In genomic region chr17:60971515-60972369, GRCh38 we compare ENCODE assay signal across 9 cellular contexts.
DNase-seq lines count a peak whose midpoint lies in the region; TF ChIP-seq lines count a peak whose summit lies in the region.
"Had no signal": no experiment of that assay in that cellular context is flagged by ENCODE, and none has a peak within 500 bp of the region (broad histone marks: within the 10 kb centered on the region; RNA-seq: fewer than 3 reads in every experiment).

No MANE protein-coding gene starts in this region.

- no peaks in the 10 kb centered on the region for H3K27me3 Mint-ChIP-seq in activated CD4-positive, alpha-beta memory T cell treated with anti-CD3 and anti-CD28 coated beads for 36 hours

- H3K27ac Mint-ChIP-seq in activated CD4-positive, alpha-beta memory T cell treated with anti-CD3 and anti-CD28 coated beads for 36 hours: no peak overlapping the region

- H3K4me1 ChIP-seq in HAP-1: no peaks in the 10 kb centered on the region
- H3K4me1 ChIP-seq: SJSA1 had no signal

- no peak overlapping the region for H3K4me3 Mint-ChIP-seq in activated CD4-positive, alpha-beta memory T cell treated with anti-CD3 and anti-CD28 coated beads for 36 hours

- intact Hi-C loops in activated CD4-positive, alpha-beta memory T cell treated with anti-CD3 and anti-CD28 coated beads for 36 hours (cut with micrococcal nuclease): no loop called here
- intact Hi-C loops in posterior cingulate gyrus (cut with DNase I): no loop called here

- POLR2A ChIA-PET in activated CD4-positive, alpha-beta memory T cell treated with anti-CD3 and anti-CD28 coated beads for 36 hours (lab: Charles Lee): interaction anchor here (0.6 kb wide), 1 partner anchor 251 kb away, joined by 4 read pairs; no protein-coding TSS in a partner anchor

- H3K9me3 Mint-ChIP-seq in activated CD4-positive, alpha-beta memory T cell treated with anti-CD3 and anti-CD28 coated beads for 36 hours: peaks cover 13% of the 10 kb centered on the region

- peak; percentile 69 for TF ChIP-seq CTCF in fibroblast of villous mesenchyme (IDR thresholded peaks at IDR 0.05; ENCODE audit: insufficient read depth, low read depth, low read length)

- DNase-seq in COLO829 (ENCODE audit: low spot score): peak; percentile 74
- DNase-seq in HAP-1 (ENCODE audit: low spot score in 2 of 2): peak; percentile 44 to 67
- peak; percentile 46 for DNase-seq in NCI-H524 treated with DMSO at 0.1 percent for 48 hours (lab: John Stamatoyannopoulos, UW)
- peak; percentile 52 for DNase-seq in activated CD4-positive, alpha-beta memory T cell treated with anti-CD3 and anti-CD28 coated beads for 36 hours
- peak; percentile 80 for DNase-seq in fibroblast of villous mesenchyme (ENCODE audit: low read depth)
- DNase-seq in renal cortical epithelial cell (ENCODE audit: low read depth): peak; percentile 49
- DNase-seq in cerebellum (ENCODE audit: low spot score): no peak
- no peak for DNase-seq in posterior cingulate gyrus

- in situ Hi-C loops in HAP-1 (cut with MboI; ENCODE audit: low sequenced_read_pairs): loop anchor here (25.0 kb wide), 1 partner anchor 234 kb away; no protein-coding TSS in a partner anchor

- no peaks in the 10 kb centered on the region for H3K36me3 ChIP-seq in HAP-1 (replicated peaks)
- H3K36me3 ChIP-seq: SJSA1 had no signal

- no peaks in the 10 kb centered on the region; the same call in 1 of the 2 replicates for H3K9me3 ChIP-seq in HAP-1

- H3K4me3 ChIP-seq in HAP-1 (no peak overlapping the region), fibroblast of villous mesenchyme (ENCODE audit: low read depth, low read length) (no peak overlapping the region)
- H3K4me3 ChIP-seq: SJSA1 had no signal

- peaks cover 11% of the 10 kb centered on the region for H3K36me3 Mint-ChIP-seq in activated CD4-positive, alpha-beta memory T cell treated with anti-CD3 and anti-CD28 coated beads for 36 hours

- H3K4me1 Mint-ChIP-seq in activated CD4-positive, alpha-beta memory T cell treated with anti-CD3 and anti-CD28 coated beads for 36 hours (ENCODE audit: low read depth): no peaks in the 10 kb centered on the region

- no peaks in the 10 kb centered on the region for H3K27me3 ChIP-seq in HAP-1 (ENCODE audit: low read depth)
- H3K27me3 ChIP-seq: SJSA1 had no signal

- CTCF ChIA-PET in activated CD4-positive, alpha-beta memory T cell treated with anti-CD3 and anti-CD28 coated beads for 36 hours (lab: Charles Lee): interaction anchor here (0.5 to 2.5 kb wide), 16 partner anchors 11 to 478 kb away, joined by 3 to 13 read pairs (median 4); partner anchors contain the start of gene TBX2

Comparison
In these comparisons a context has a peak if more than half of its experiments do, and no peak if none do; other contexts are left out.
1. DNase-seq: peak in COLO829 (single experiment), HAP-1 (2 of 2), NCI-H524 treated with DMSO at 0.1 percent for 48 hours (single experiment), activated CD4-positive, alpha-beta memory T cell treated with anti-CD3 and anti-CD28 coated beads for 36 hours (single experiment), fibroblast of villous mesenchyme (single experiment) and renal cortical epithelial cell (single experiment); none in cerebellum (single experiment) and posterior cingulate gyrus (0 of 10).